10 cellular contexts compared by ENCODE assay signal in the genomic region with DNA sequence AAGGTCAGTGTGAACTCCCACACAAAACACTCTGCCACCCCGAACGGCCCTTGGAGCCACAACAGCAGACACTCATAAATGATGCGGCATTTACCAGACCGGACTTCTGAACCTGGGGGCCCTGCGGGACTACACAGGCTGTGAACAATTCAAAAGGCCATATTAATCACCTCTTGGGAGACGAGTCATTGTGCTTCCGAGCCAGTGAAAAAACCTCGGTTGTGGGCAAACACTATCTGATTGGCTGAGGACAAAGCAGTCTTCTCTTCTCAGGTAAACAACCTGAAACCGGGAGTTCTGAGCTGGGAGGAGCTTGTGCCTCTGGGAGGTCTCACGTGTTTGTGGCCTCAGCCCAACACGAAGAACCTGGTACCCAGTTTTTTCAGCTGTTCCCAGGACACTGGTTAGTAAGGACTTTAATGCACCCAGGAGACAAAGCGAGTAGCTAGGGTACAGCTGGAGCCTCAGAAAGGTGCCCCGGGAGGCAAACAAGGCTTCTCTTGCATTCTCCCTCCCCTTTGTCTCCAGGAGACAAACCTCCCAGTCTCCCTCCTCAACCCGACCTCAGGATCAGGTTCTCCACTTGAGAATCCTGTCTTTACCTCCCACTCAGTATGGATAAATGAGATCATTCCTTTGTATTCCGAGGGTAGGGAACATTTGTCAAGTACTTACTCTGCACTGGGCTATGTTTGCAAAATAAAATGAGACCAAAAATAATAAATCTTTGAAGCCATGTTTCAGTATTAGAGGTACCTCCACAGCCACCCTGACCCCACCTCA. TPM values are rescaled to one million over a fixed set of nuclear protein-coding genes. Genes with fewer than 3 reads are reported as not detected.
A peak's percentile ranks its signal among the peaks of the same experiment; 100 is the strongest.
DNase-seq lines count a peak whose midpoint lies in the region; ATAC-seq and TF ChIP-seq lines count a peak whose summit lies in the region.
"Had no signal": no experiment of that assay in that cellular context is flagged by ENCODE, and none has a peak within 500 bp of the region (broad histone marks: within the 10 kb centered on the region; RNA-seq: fewer than 3 reads in every experiment).

No MANE protein-coding gene starts in this region.

- no peak overlapping the region for H2AK5ac ChIP-seq in mesendoderm (ENCODE audit: low read length)

- H3K18ac ChIP-seq in mesendoderm (ENCODE audit: low read length) = no peak overlapping the region

- no peak for ATAC-seq in GM21360 (IDR thresholded peaks at IDR 0.05; ENCODE audit: unreplicated experiment)

- H3K4me1 ChIP-seq in adipocyte (ENCODE audit: control insufficient read depth, insufficient read depth, low read length) = peaks cover 37% of the 10 kb centered on the region
- peaks cover 19% of the 10 kb centered on the region for H3K4me1 ChIP-seq in mesendoderm (ENCODE audit: control insufficient read depth, low read depth, low read length)

- no peaks in the 10 kb centered on the region for H3K9me3 ChIP-seq in adipocyte (ENCODE audit: control insufficient read depth, low read length)
- H3K9me3 ChIP-seq: uterus had no signal

- no peak overlapping the region for H3K4ac ChIP-seq in mesendoderm (ENCODE audit: low read depth, low read length)

- DNase-seq in Caki2 (ENCODE audit: low read depth) (peak; percentile 40), NB4 (ENCODE audit: low read depth) (peak; percentile 70), adipocyte (ENCODE audit: low read depth) (peak; percentile 30), mesendoderm (peak; percentile 75)
- no peak for DNase-seq in activated CD4-positive, CD25-positive, alpha-beta regulatory T cell (lab: John Stamatoyannopoulos, UW)
- DNase-seq in activated CD8-positive, alpha-beta memory T cell treated with anti-CD3 and anti-CD28 coated beads, Interleukin-2, amount 50 U/mL, for 4 hours = no peak
- no peak for DNase-seq in stimulated activated CD4-positive, alpha-beta T cell treated with anti-CD3 and anti-CD28 coated beads, Interleukin-2, amount 100 ng/mL, for 48 hours
- DNase-seq: NCI-H446 treated with DMSO at 0.1 percent for 48 hours, uterus had no signal

- no CpG with 5 or more reads among the region's 15 CpGs for WGBS in mesendoderm (ENCODE audit: extremely low coverage, insufficient coverage, low lambda C conversion rate)

- TF ChIP-seq CTCF in NB4 (IDR thresholded peaks at IDR 0.05; ENCODE audit: low read depth, low read length) = no peak

- H3K27me3 ChIP-seq in adipocyte (replicated peaks; ENCODE audit: control insufficient read depth, insufficient read depth, low read length) (no peaks in the 10 kb centered on the region), mesendoderm (ENCODE audit: insufficient read depth, low read length, poor library complexity) (no peaks in the 10 kb centered on the region)
- H3K27me3 ChIP-seq: uterus had no signal

- H3K4me2 ChIP-seq in mesendoderm (ENCODE audit: low read length) = no peak overlapping the region

- no peak overlapping the region for H3K23ac ChIP-seq in mesendoderm (ENCODE audit: low read length)

- no peak overlapping the region for H3K4me3 ChIP-seq in NB4 (ENCODE audit: low read depth, low read length)
- no peak overlapping the region for H3K4me3 ChIP-seq in adipocyte (ENCODE audit: low read length)
- no peak overlapping the region for H3K4me3 ChIP-seq in mesendoderm (ENCODE audit: low read length)
- H3K4me3 ChIP-seq: uterus had no signal

- H3K79me2 ChIP-seq in mesendoderm (ENCODE audit: control insufficient read depth, insufficient read depth, low read length) = no peaks in the 10 kb centered on the region

- H3K27ac ChIP-seq in mesendoderm (ENCODE audit: low read depth, low read length) = no peak overlapping the region
- H3K27ac ChIP-seq: uterus had no signal

- no peak overlapping the region for H4K8ac ChIP-seq in mesendoderm (ENCODE audit: low read depth, low read length)

- H4K5ac ChIP-seq in mesendoderm (ENCODE audit: low read length) = no peak overlapping the region

- no peak overlapping the region for H3K56ac ChIP-seq in mesendoderm (ENCODE audit: low read length)

- H2BK15ac ChIP-seq in mesendoderm (replicated peaks; ENCODE audit: low read depth) = no peak overlapping the region

- in situ Hi-C loops in Caki2 (cut with HindIII; ENCODE audit: low pct_unique_long_range_greater_than_20kb, low sequenced_read_pairs) = no loop called here

- H3K79me1 ChIP-seq in mesendoderm (ENCODE audit: low read length) = no peaks in the 10 kb centered on the region

- no peak overlapping the region for H3K9ac ChIP-seq in adipocyte (ENCODE audit: low read length)
- H3K9ac ChIP-seq in mesendoderm (ENCODE audit: low read length) = no peak overlapping the region

- H3K36me3 ChIP-seq in adipocyte (ENCODE audit: control insufficient read depth, insufficient read depth, low read length, severe bottlenecking) (no peaks in the 10 kb centered on the region), mesendoderm (ENCODE audit: control insufficient read depth, insufficient read depth, low read length) (no peaks in the 10 kb centered on the region)
- H3K36me3 ChIP-seq: uterus had no signal

- no peak for TF ChIP-seq POLR2A in NB4 (IDR thresholded peaks at IDR 0.05; ENCODE audit: extremely low read depth, insufficient read length)

- H2BK120ac ChIP-seq in mesendoderm (ENCODE audit: low read depth, low read length) = no peak overlapping the region

- H2BK5ac ChIP-seq in mesendoderm (ENCODE audit: low read length) = no peak overlapping the region

RNA-seq across cellular contexts. Expression of gene VWF, which starts 35.2 kb away (rescaled TPM):
- 0.07 TPM in 1 of 2 replicates, not detected in the other for total RNA-seq in Caki2 (2014; rRNA removed; shearing (Covaris generic); ENCODE audit: low replicate concordance)
- 0.15 TPM for polyA plus RNA-seq in mesendoderm (2013, experiment 1 of 2)
- polyA plus RNA-seq in mesendoderm (2013, experiment 2 of 2) = 0.15 TPM

Comparison
In these comparisons a context has a peak if more than half of its experiments do, and no peak if none do; other contexts are left out.
1. DNase-seq: peak in Caki2 (single experiment), NB4 (single experiment), adipocyte (single experiment) and mesendoderm (single experiment); none in activated CD4-positive, CD25-positive, alpha-beta regulatory T cell (0 of 4), activated CD8-positive, alpha-beta memory T cell treated with anti-CD3 and anti-CD28 coated beads, Interleukin-2, amount 50 U/mL, for 4 hours (single experiment) and stimulated activated CD4-positive, alpha-beta T cell treated with anti-CD3 and anti-CD28 coated beads, Interleukin-2, amount 100 ng/mL, for 48 hours (0 of 2).